ENCODE assay signal across 13 cellular contexts in the genomic region with DNA sequence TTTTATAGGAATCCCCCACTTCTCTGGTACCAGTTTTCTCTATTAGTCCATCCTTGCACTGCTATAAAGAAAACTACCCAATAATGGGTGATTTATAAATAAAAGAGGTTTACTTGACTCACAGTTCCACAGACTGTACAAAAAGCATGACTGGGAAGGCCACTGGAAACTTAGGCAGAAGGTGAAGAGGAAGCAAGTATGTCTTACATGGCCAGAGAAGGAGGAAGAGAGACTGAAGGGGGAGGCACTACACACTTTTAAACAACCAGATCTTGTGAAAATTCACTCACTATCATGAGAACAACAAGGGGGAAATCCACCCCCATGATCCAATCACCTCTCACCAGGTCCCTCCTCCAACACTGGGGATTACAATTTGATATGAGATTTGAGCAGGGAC.
DNase-seq lines count a peak whose midpoint lies in the region; ATAC-seq and TF ChIP-seq lines count a peak whose summit lies in the region.
"Had no signal": no experiment of that assay in that cellular context is flagged by ENCODE, and none has a peak within 500 bp of the region (broad histone marks: within the 10 kb centered on the region; RNA-seq: fewer than 3 reads in every experiment).

No MANE protein-coding gene starts in this region.

- H3K27ac ChIP-seq in OCI-LY3 (ENCODE audit: low read length) (peak overlapping the region; percentile 85), heart left ventricle (no peak overlapping the region)
- no peak overlapping the region for H3K27ac ChIP-seq in CD8-positive, alpha-beta memory T cell (ENCODE audit: low read depth, low read length)
- H3K27ac ChIP-seq: A549, GM23248, HL-60 had no signal

- H3K4me3 ChIP-seq in OCI-LY3 (ENCODE audit: low read length) (peak overlapping the region; percentile 28; the same call in 1 of the 2 replicates), heart left ventricle (no peak overlapping the region)
- no peak overlapping the region for H3K4me3 ChIP-seq in CD8-positive, alpha-beta memory T cell (ENCODE audit: low read length)
- H3K4me3 ChIP-seq: A549, GM23248 had no signal

- H3K27me3 Mint-ChIP-seq in Calu3 (ENCODE audit: unreplicated experiment) (peaks cover 11% of the 10 kb centered on the region), naive B cell (peaks cover 0 to 6% (median 0%) of the 10 kb centered on the region in 3 donors), endothelial cell (ENCODE audit: unreplicated experiment) (peaks cover 2% of the 10 kb centered on the region)
- peaks cover 22 to 72% of the 10 kb centered on the region in 2 donors for H3K27me3 Mint-ChIP-seq in CD8-positive, alpha-beta memory T cell

- H3K9ac ChIP-seq in OCI-LY3 (ENCODE audit: low read length): peak overlapping the region; percentile 27; the same call in 1 of the 2 replicates
- H3K9ac ChIP-seq: GM23248 had no signal

- H3K27ac Mint-ChIP-seq in Calu3 (ENCODE audit: unreplicated experiment): peak overlapping the region; percentile 3
- peak overlapping the region in 2 of 6 donors; percentile 54 to 67 for H3K27ac Mint-ChIP-seq in naive B cell
- no peak overlapping the region for H3K27ac Mint-ChIP-seq in CD8-positive, alpha-beta memory T cell
- H3K27ac Mint-ChIP-seq in endothelial cell (ENCODE audit: unreplicated experiment): no peak overlapping the region

- H4K20me1 ChIP-seq in OCI-LY3 (ENCODE audit: insufficient read depth, low read length): peaks cover 38% of the 10 kb centered on the region

- intact Hi-C loops in Calu3 (cut with micrococcal nuclease; ENCODE audit: unreplicated experiment): no loop called here
- intact Hi-C loops in heart left ventricle (cut with DNase I): no loop called here

- H3K36me3 ChIP-seq in OCI-LY3 (replicated peaks; ENCODE audit: low read depth, low read length) (peaks cover 87% of the 10 kb centered on the region), heart left ventricle (no peaks in the 10 kb centered on the region)
- H3K36me3 ChIP-seq in CD8-positive, alpha-beta memory T cell (ENCODE audit: insufficient read depth, low read length): no peaks in the 10 kb centered on the region

- no peak overlapping the region for H2AFZ ChIP-seq in OCI-LY3 (ENCODE audit: low read depth, low read length)
- H2AFZ ChIP-seq: GM23248 had no signal

- no peaks in the 10 kb centered on the region for H3K27me3 ChIP-seq in OCI-LY3 (ENCODE audit: low read depth, low read length)
- no peaks in the 10 kb centered on the region for H3K27me3 ChIP-seq in CD8-positive, alpha-beta memory T cell (ENCODE audit: insufficient read depth, low read length, poor library complexity, severe bottlenecking)
- H3K27me3 ChIP-seq in heart left ventricle: peaks cover 0 to 8% (median 0%) of the 10 kb centered on the region in 9 donors

- POLR2A ChIA-PET in CD8-positive, alpha-beta memory T cell (lab: Charles Lee): no interaction called here

- DNase-seq in CD1c-positive myeloid dendritic cell (ENCODE audit: extremely low spot score) (peak; percentile 59), Calu3 (no peak), naive B cell (no peak), endothelial cell (ENCODE audit: low spot score) (no peak), heart left ventricle (no peak)
- no peak for DNase-seq in CD8-positive, alpha-beta memory T cell
- DNase-seq: DMS 273 treated with DMSO at 0.1 percent for 48 hours, GM23248 had no signal

- H3K36me3 Mint-ChIP-seq in Calu3 (ENCODE audit: insufficient read depth, unreplicated experiment) (no peaks in the 10 kb centered on the region), naive B cell (peaks cover 10 to 25% of the 10 kb centered on the region in 2 donors), endothelial cell (ENCODE audit: low read depth, unreplicated experiment) (no peaks in the 10 kb centered on the region)
- H3K36me3 Mint-ChIP-seq in CD8-positive, alpha-beta memory T cell: peaks cover 0 to 40% (median 4%) of the 10 kb centered on the region in 3 donors
- H3K36me3 Mint-ChIP-seq: CD14-positive monocyte had no signal

- H3K9me3 Mint-ChIP-seq in Calu3 (ENCODE audit: low read depth, unreplicated experiment): peaks cover 7% of the 10 kb centered on the region
- H3K9me3 Mint-ChIP-seq in naive B cell: peaks cover 20 to 38% (median 31%) of the 10 kb centered on the region in 7 donors
- H3K9me3 Mint-ChIP-seq in CD8-positive, alpha-beta memory T cell: peaks cover 22 to 31% (median 28%) of the 10 kb centered on the region in 5 donors
- H3K9me3 Mint-ChIP-seq in endothelial cell (ENCODE audit: unreplicated experiment): no peaks in the 10 kb centered on the region

- CTCF ChIA-PET in Calu3 (lab: Charles Lee): no interaction called here
- CTCF ChIA-PET in CD8-positive, alpha-beta memory T cell (lab: Charles Lee): no interaction called here

- ATAC-seq in naive B cell (ENCODE audit: low read depth in 2 of 2) (peak; percentile 58 to 64), heart left ventricle (no peak)
- ATAC-seq: A549, HCT116 had no signal

- H3K4me1 ChIP-seq in OCI-LY3 (ENCODE audit: low read length): peaks cover 39% of the 10 kb centered on the region
- H3K4me1 ChIP-seq in CD8-positive, alpha-beta memory T cell (ENCODE audit: insufficient read depth, low read length): no peaks in the 10 kb centered on the region
- H3K4me1 ChIP-seq in heart left ventricle: no peaks in the 10 kb centered on the region
- H3K4me1 ChIP-seq: A549 had no signal

- H3K4me2 ChIP-seq in OCI-LY3 (ENCODE audit: low read length): peak overlapping the region; percentile 30; the same call in 1 of the 2 replicates
- H3K4me2 ChIP-seq: A549 had no signal

- no peak for TF ChIP-seq CTCF in Calu3 (IDR thresholded peaks at IDR 0.05; ENCODE audit: unreplicated experiment)
- no peak for TF ChIP-seq CTCF in OCI-LY3 (IDR thresholded peaks at IDR 0.05; ENCODE audit: low read depth, low read length)
- no peak for TF ChIP-seq CTCF in endothelial cell (IDR thresholded peaks at IDR 0.05; ENCODE audit: unreplicated experiment)
- no peak for TF ChIP-seq CTCF in heart left ventricle (IDR thresholded peaks at IDR 0.05)

- no TSS peak for BruUV-seq in Calu3 (replicated peaks; lab: Mats Ljungman, UMichigan)

- H3K9me3 ChIP-seq in OCI-LY3 (ENCODE audit: insufficient read depth, low read length) (peaks cover 51% of the 10 kb centered on the region), heart left ventricle (peaks cover 0 to 33% (median 16%) of the 10 kb centered on the region in 12 donors)
- peaks cover 5% of the 10 kb centered on the region for H3K9me3 ChIP-seq in CD8-positive, alpha-beta memory T cell (ENCODE audit: low read length)

- H3K4me1 Mint-ChIP-seq in Calu3 (ENCODE audit: low read depth, unreplicated experiment): peaks cover 9% of the 10 kb centered on the region
- peaks cover 24 to 26% (median 26%) of the 10 kb centered on the region in 3 donors for H3K4me1 Mint-ChIP-seq in naive B cell
- H3K4me1 Mint-ChIP-seq in CD8-positive, alpha-beta memory T cell: no peaks in the 10 kb centered on the region
- no peaks in the 10 kb centered on the region for H3K4me1 Mint-ChIP-seq in endothelial cell (ENCODE audit: unreplicated experiment)

- peaks cover 94% of the 10 kb centered on the region for H3K79me2 ChIP-seq in OCI-LY3 (ENCODE audit: low read length)

- no peak for TF ChIP-seq POLR2A in heart left ventricle (IDR thresholded peaks at IDR 0.05)

- H3K4me3 Mint-ChIP-seq in Calu3 (ENCODE audit: low read depth, unreplicated experiment) (no peak overlapping the region), naive B cell (peak overlapping the region in 3 of 8 donors; percentile 16 to 28 (median 18)), endothelial cell (ENCODE audit: unreplicated experiment) (no peak overlapping the region)
- H3K4me3 Mint-ChIP-seq in CD8-positive, alpha-beta memory T cell: no peak overlapping the region
- H3K4me3 Mint-ChIP-seq: CD14-positive monocyte had no signal

Comparison
In these comparisons a context has a peak if more than half of its experiments do, and no peak if none do; other contexts are left out.
1. ATAC-seq: peak in naive B cell (2 of 2); none in heart left ventricle (0 of 4).